ENCODE assay signal across 19 cellular contexts in the genomic region with DNA sequence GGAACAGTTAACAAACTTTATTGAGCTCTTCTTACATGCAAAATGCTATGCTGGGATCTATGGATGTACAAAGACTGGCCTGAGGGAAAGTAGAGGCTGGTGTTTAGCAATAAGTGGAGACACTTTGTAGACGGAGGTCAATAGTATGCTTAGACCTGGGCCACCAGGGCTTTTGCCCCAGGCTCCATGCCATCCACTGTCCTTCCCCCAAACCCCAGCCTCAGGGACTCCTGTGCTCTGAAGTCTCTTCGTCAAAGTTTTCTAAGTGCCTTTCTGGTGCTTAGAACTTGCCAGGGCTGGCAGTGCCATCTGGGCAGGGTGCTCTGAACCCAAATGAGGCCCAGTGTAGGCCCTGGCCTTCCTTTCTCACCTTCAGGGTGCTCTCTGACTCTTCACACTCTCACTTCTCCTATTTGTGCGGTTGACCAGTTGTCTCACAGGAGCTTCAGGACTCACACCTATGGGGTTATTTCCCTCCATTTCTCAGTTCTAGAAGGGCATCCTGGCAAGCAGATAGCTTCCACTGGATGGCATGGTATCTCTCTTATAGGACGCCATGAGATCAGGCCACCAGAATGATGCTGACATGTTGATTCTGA. TPM values are rescaled to one million over a fixed set of nuclear protein-coding genes. Genes with fewer than 3 reads are reported as not detected.
DNase-seq lines count a peak whose midpoint lies in the region; ATAC-seq and TF ChIP-seq lines count a peak whose summit lies in the region.
"Had no signal": no experiment of that assay in that cellular context is flagged by ENCODE, and none has a peak within 500 bp of the region (broad histone marks: within the 10 kb centered on the region; RNA-seq: fewer than 3 reads in every experiment).

No MANE protein-coding gene starts in this region.

- H4K20me1 ChIP-seq in Karpas-422 (ENCODE audit: insufficient read depth, low read depth, low read length): no peaks in the 10 kb centered on the region

- no peaks in the 10 kb centered on the region for H3K9me3 ChIP-seq in Karpas-422 (ENCODE audit: low read length)
- H3K9me3 ChIP-seq: lower lobe of right lung, tibial artery had no signal

- no peaks in the 10 kb centered on the region for H3K4me1 ChIP-seq in Karpas-422 (ENCODE audit: low read length)
- H3K4me1 ChIP-seq: lower lobe of right lung had no signal

- no peak overlapping the region for H3K9ac ChIP-seq in Karpas-422 (ENCODE audit: low read length)

- H3K4me3 ChIP-seq in Karpas-422 (ENCODE audit: low read length): no peak overlapping the region
- H3K4me3 ChIP-seq: lower lobe of right lung, tibial artery had no signal

- no peaks in the 10 kb centered on the region for H3K79me2 ChIP-seq in Karpas-422 (ENCODE audit: low read length)

- no peak overlapping the region for H3K4me3 Mint-ChIP-seq in nephron progenitor cell
- H3K4me3 Mint-ChIP-seq: activated CD4-positive, alpha-beta memory T cell treated with anti-CD3 and anti-CD28 coated beads for 36 hours; central memory CD8-positive, alpha-beta T cell; endodermal cell; IgD-negative memory B cell; natural killer cell treated with Interleukin-12 subunit alpha and Interleukin-12 subunit beta and Interleukin-15 and Interleukin-18, amount 100 ng/mL, for 72 hours; T-helper 2 cell treated with Interferon-gamma antibody and Interleukin-4, amounts not matched to agents 5 μg/mL and 100 μg/mL, for 36 hours had no signal

- peaks cover 6% of the 10 kb centered on the region for H3K27me3 Mint-ChIP-seq in nephron progenitor cell (ENCODE audit: low read depth, poor library complexity)

- H3K27ac Mint-ChIP-seq in nephron progenitor cell: no peak overlapping the region
- H3K27ac Mint-ChIP-seq: activated CD4-positive, alpha-beta memory T cell treated with anti-CD3 and anti-CD28 coated beads for 36 hours; endodermal cell; IgD-negative memory B cell; natural killer cell treated with Interleukin-12 subunit alpha and Interleukin-12 subunit beta and Interleukin-15 and Interleukin-18, amount 100 ng/mL, for 72 hours; T-helper 2 cell treated with Interferon-gamma antibody and Interleukin-4, amounts not matched to agents 5 μg/mL and 100 μg/mL, for 36 hours had no signal

- no peaks in the 10 kb centered on the region for H3K4me1 Mint-ChIP-seq in nephron progenitor cell
- H3K4me1 Mint-ChIP-seq: central memory CD8-positive, alpha-beta T cell; IgD-negative memory B cell had no signal

- no peaks in the 10 kb centered on the region for H3K36me3 ChIP-seq in Karpas-422 (ENCODE audit: insufficient read depth, low read length)
- H3K36me3 ChIP-seq: lower lobe of right lung, tibial artery had no signal

- H3K9me2 ChIP-seq in Karpas-422 (replicated peaks; ENCODE audit: insufficient read depth, low read length): no peaks in the 10 kb centered on the region

- no peaks in the 10 kb centered on the region for H3K36me3 Mint-ChIP-seq in nephron progenitor cell (ENCODE audit: low read depth)
- H3K36me3 Mint-ChIP-seq: activated CD4-positive, alpha-beta memory T cell treated with anti-CD3 and anti-CD28 coated beads for 36 hours; IgD-negative memory B cell; natural killer cell treated with Interleukin-12 subunit alpha and Interleukin-12 subunit beta and Interleukin-15 and Interleukin-18, amount 100 ng/mL, for 72 hours had no signal

- H2AFZ ChIP-seq in Karpas-422 (ENCODE audit: low read length): no peak overlapping the region

- H3K9me3 Mint-ChIP-seq in nephron progenitor cell: no peaks in the 10 kb centered on the region
- H3K9me3 Mint-ChIP-seq: activated CD4-positive, alpha-beta memory T cell treated with anti-CD3 and anti-CD28 coated beads for 36 hours; central memory CD8-positive, alpha-beta T cell; natural killer cell treated with Interleukin-12 subunit alpha and Interleukin-12 subunit beta and Interleukin-15 and Interleukin-18, amount 100 ng/mL, for 72 hours; T-helper 2 cell treated with Interferon-gamma antibody and Interleukin-4, amounts not matched to agents 5 μg/mL and 100 μg/mL, for 36 hours had no signal

- H3K27ac ChIP-seq in Karpas-422 (ENCODE audit: low read length): no peak overlapping the region
- H3K27ac ChIP-seq: lower lobe of right lung had no signal

- ATAC-seq in GM19035 (IDR thresholded peaks at IDR 0.05; ENCODE audit: unreplicated experiment) (peak; percentile 71), HG02642 (IDR thresholded peaks at IDR 0.05; ENCODE audit: poor library complexity, unreplicated experiment) (peak; percentile 52), HG03439 (IDR thresholded peaks at IDR 0.05; ENCODE audit: unreplicated experiment) (peak; percentile 73)
- ATAC-seq: lower lobe of right lung; natural killer cell treated with Interleukin-12 subunit alpha and Interleukin-12 subunit beta and Interleukin-15 and Interleukin-18, amount 100 ng/mL, for 72 hours; Right ventricle myocardium inferior had no signal

- no peak for TF ChIP-seq CTCF in nephron progenitor cell (IDR thresholded peaks at IDR 0.05)

- H3K27me3 ChIP-seq in Karpas-422 (ENCODE audit: low read length): no peaks in the 10 kb centered on the region
- H3K27me3 ChIP-seq: tibial artery had no signal

- no peak for DNase-seq in nephron progenitor cell
- DNase-seq in RKO (ENCODE audit: low spot score): no peak
- DNase-seq in stimulated activated CD4-positive, alpha-beta T cell treated with anti-CD3 and anti-CD28 coated beads, Interleukin-15, amount 100 ng/mL, for 24 hours: no peak
- DNase-seq in Karpas-422: no peak
- DNase-seq: activated CD4-positive, alpha-beta memory T cell treated with anti-CD3 and anti-CD28 coated beads for 36 hours; endodermal cell; foreskin melanocyte; lower lobe of right lung; NCI-H1048; tibial artery had no signal

- no peak overlapping the region for H3K4me2 ChIP-seq in Karpas-422 (ENCODE audit: low read depth, low read length, poor library complexity, severe bottlenecking)

RNA-seq across cellular contexts. Expression of a gene that starts 21.8 kb away (rescaled TPM):
- total RNA-seq in Karpas-422 (2014; rRNA removed; shearing (Covaris generic); ENCODE audit: low replicate concordance): not detected in 2 replicates
- total RNA-seq: activated CD4-positive, alpha-beta memory T cell treated with anti-CD3 and anti-CD28 coated beads for 36 hours; Daoy; natural killer cell treated with Interleukin-12 subunit alpha and Interleukin-12 subunit beta and Interleukin-15 and Interleukin-18, amount 100 ng/mL, for 72 hours had no signal
